Comparison of ENCODE assay signal across 8 cellular contexts in the genomic region with DNA sequence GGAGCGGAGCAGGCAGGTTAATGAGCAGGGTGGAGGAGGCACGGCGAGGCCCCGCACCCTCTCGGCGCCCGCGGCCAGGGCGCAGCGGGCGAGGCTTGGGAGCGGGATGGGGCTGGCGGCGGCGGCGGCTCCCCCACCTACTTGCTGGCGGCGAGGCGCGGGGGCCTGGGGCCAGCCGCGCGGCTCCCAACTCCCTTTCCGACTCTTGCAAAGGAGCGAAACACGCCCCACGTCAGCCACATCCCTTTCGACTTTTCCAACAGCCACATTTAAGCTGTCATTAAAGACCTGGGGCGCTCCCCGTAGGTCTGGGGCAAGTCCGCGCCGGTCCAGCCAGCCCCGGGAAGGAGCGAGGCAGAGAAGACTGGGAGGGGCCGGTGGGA. TPM values are rescaled to one million over a fixed set of nuclear protein-coding genes. Genes with fewer than 3 reads are reported as not detected.
DNase-seq lines count a peak whose midpoint lies in the region; ATAC-seq and TF ChIP-seq lines count a peak whose summit lies in the region.

No MANE protein-coding gene starts in this region.

- no peaks in the 10 kb centered on the region for H3K36me3 ChIP-seq in CD8-positive, alpha-beta T cell (ENCODE audit: insufficient read depth, low read length)
- H3K36me3 ChIP-seq in H7 (replicated peaks; ENCODE audit: control insufficient read depth, insufficient read depth, low read length), result no peaks in the 10 kb centered on the region
- H3K36me3 ChIP-seq in SK-N-MC (ENCODE audit: insufficient read depth, low read length), result no peaks in the 10 kb centered on the region
- H3K36me3 ChIP-seq in lower lobe of right lung, result no peaks in the 10 kb centered on the region
- H3K36me3 ChIP-seq in tibial nerve, result no peaks in the 10 kb centered on the region

- peak overlapping the region; percentile 75 for H3K4me3 Mint-ChIP-seq in CD8-positive, alpha-beta T cell

- H3K27me3 Mint-ChIP-seq in CD8-positive, alpha-beta T cell (ENCODE audit: low read depth), result peaks cover 36% of the 10 kb centered on the region

- DNase-seq in CD8-positive, alpha-beta T cell, result no peak
- DNase-seq in H7 (peak; percentile 78), SK-N-MC (ENCODE audit: low read depth, low spot score) (no peak), dermis blood vessel endothelial cell (peak; percentile 46), lower lobe of right lung (peak; percentile 39), tibial nerve (ENCODE audit: low spot score in 2 of 2) (peak; percentile 15 to 20), NCI-H774 (lab: John Stamatoyannopoulos, UW) (no peak), NCI-H524 treated with DMSO at 0.1 percent for 48 hours (lab: John Stamatoyannopoulos, UW) (no peak)

- no peak for ATAC-seq in CD8-positive, alpha-beta T cell
- peak; percentile 45 to 62 for ATAC-seq in lower lobe of right lung

- H3K27me3 ChIP-seq in CD8-positive, alpha-beta T cell (ENCODE audit: insufficient read depth, low read length), result peaks cover 14% of the 10 kb centered on the region
- H3K27me3 ChIP-seq in H7 (ENCODE audit: control insufficient read depth, insufficient read depth, low read length), result peaks cover 71% of the 10 kb centered on the region
- peaks cover 36% of the 10 kb centered on the region for H3K27me3 ChIP-seq in lower lobe of right lung (ENCODE audit: low read depth)
- H3K27me3 ChIP-seq in tibial nerve, result peaks cover 0 to 9% of the 10 kb centered on the region in 2 donors

- H3K27ac Mint-ChIP-seq in CD8-positive, alpha-beta T cell, result no peak overlapping the region

- no peaks in the 10 kb centered on the region for H3K9me3 ChIP-seq in CD8-positive, alpha-beta T cell (ENCODE audit: low read length)
- H3K9me3 ChIP-seq in SK-N-MC (ENCODE audit: low read depth, low read length), result no peaks in the 10 kb centered on the region
- no peaks in the 10 kb centered on the region for H3K9me3 ChIP-seq in lower lobe of right lung
- no peaks in the 10 kb centered on the region for H3K9me3 ChIP-seq in tibial nerve

- intact Hi-C loops in CD8-positive, alpha-beta T cell (cut with DNase I, micrococcal nuclease), result no loop called here
- intact Hi-C loops in lower lobe of right lung (cut with DNase I), result no loop called here

- H3K4me3 ChIP-seq in CD8-positive, alpha-beta T cell (ENCODE audit: low read depth, low read length), result peak overlapping the region; percentile 58
- H3K4me3 ChIP-seq in H7 (ENCODE audit: insufficient read depth, low read depth, low read length) (peak overlapping the region; percentile 60), SK-N-MC (peak overlapping the region; percentile 91), lower lobe of right lung (peak overlapping the region; percentile 77), tibial nerve (peak overlapping the region; percentile 50 to 78 (median 57))

- no peaks in the 10 kb centered on the region for H3K9me3 Mint-ChIP-seq in CD8-positive, alpha-beta T cell

- peaks cover 28% of the 10 kb centered on the region for H3K4me1 ChIP-seq in CD8-positive, alpha-beta T cell (ENCODE audit: insufficient read depth, low read length)
- peaks cover 43% of the 10 kb centered on the region for H3K4me1 ChIP-seq in lower lobe of right lung
- H3K4me1 ChIP-seq in tibial nerve, result peaks cover 0 to 55% (median 8%) of the 10 kb centered on the region in 4 donors

- TF ChIP-seq POLR2A in tibial nerve (IDR thresholded peaks at IDR 0.05), result no peak

- no peak overlapping the region for H3K27ac ChIP-seq in CD8-positive, alpha-beta T cell (ENCODE audit: low read depth, low read length)
- H3K27ac ChIP-seq in SK-N-MC, result no peak overlapping the region; the same call in 1 of the 2 replicates
- peak overlapping the region; percentile 39 for H3K27ac ChIP-seq in lower lobe of right lung
- H3K27ac ChIP-seq in tibial nerve, result peak overlapping the region; percentile 86 to 98 (median 92)

- no peak for TF ChIP-seq EP300 in tibial nerve (IDR thresholded peaks at IDR 0.05)

- H3K9ac ChIP-seq in SK-N-MC (ENCODE audit: insufficient read length), result peak overlapping the region; percentile 78

- H3K36me3 Mint-ChIP-seq in CD8-positive, alpha-beta T cell, result no peaks in the 10 kb centered on the region

- POLR2A ChIA-PET in CD8-positive, alpha-beta T cell (lab: Charles Lee), result no interaction called here

- WGBS in tibial nerve, 2 donors, result 0 to 1% methylated on average over 22 to 35 of the region's 36 CpGs

- CTCF ChIA-PET in CD8-positive, alpha-beta T cell (lab: Charles Lee), result interaction anchor here (1.3 kb wide), 1 partner anchor 165 kb away, joined by 3 read pairs; no protein-coding TSS in a partner anchor

- no peak for TF ChIP-seq CTCF in CD8-positive, alpha-beta T cell (IDR thresholded peaks at IDR 0.05)
- no peak for TF ChIP-seq CTCF in lower lobe of right lung (IDR thresholded peaks at IDR 0.05)
- no peak for TF ChIP-seq CTCF in tibial nerve (IDR thresholded peaks at IDR 0.05)

- peaks cover 41% of the 10 kb centered on the region for H3K4me1 Mint-ChIP-seq in CD8-positive, alpha-beta T cell (ENCODE audit: low read depth)

RNA-seq across cellular contexts. Expression of a gene that starts 0.7 kb away (rescaled TPM):
- total RNA-seq in CD8-positive, alpha-beta T cell, result under 1 TPM; 0.53 to 0.79 TPM
- total RNA-seq in H7 (2014; rRNA removed; shearing (Covaris generic)), result 23.8 and 31.0 TPM in 2 replicates
- total RNA-seq in dermis blood vessel endothelial cell, result 6.7 and 7.0 TPM in 2 replicates
- 9.0 TPM for total RNA-seq in lower lobe of right lung
- 10 to 100 TPM; 33.6 to 42.0 (median 39.4) TPM for total RNA-seq in tibial nerve

Comparison
In these comparisons a context has a peak if more than half of its experiments do, and no peak if none do; other contexts are left out.
1. DNase-seq: peak in H7 (single experiment), dermis blood vessel endothelial cell (single experiment), lower lobe of right lung (single experiment) and tibial nerve (2 of 2); none in CD8-positive, alpha-beta T cell (0 of 7), SK-N-MC (single experiment), NCI-H774 (single experiment) and NCI-H524 treated with DMSO at 0.1 percent for 48 hours (single experiment).
2. H3K27ac ChIP-seq: peak in lower lobe of right lung (single experiment) and tibial nerve (4 of 4); none in CD8-positive, alpha-beta T cell (single experiment) and SK-N-MC (single experiment).
3. Peak in every context shown above with its lines, with median percentiles within 50 percentile points of each other: H3K4me3 ChIP-seq.